In the genomic region with DNA sequence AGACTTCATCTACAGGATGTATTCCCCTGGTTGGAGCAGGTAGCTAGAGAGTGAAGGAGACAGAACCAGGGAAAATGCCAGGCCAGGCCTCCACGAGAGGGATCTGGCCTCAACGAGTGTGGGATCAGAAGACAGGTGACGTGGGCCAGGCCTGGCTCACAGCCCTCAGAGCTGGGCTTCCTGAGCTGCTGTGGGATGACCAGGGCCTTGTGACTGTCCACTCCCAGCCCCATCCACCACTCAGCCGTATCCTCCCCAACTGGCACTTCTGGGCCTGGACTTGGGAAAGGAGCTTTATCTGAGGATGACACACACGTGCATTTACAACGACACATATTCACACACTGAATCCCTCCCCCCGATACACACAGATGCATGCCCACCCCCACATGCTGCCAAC, we compare ENCODE assay signal across 26 cellular contexts.
DNase-seq lines count a peak whose midpoint lies in the region; ATAC-seq and TF ChIP-seq lines count a peak whose summit lies in the region.
"Had no signal": no experiment of that assay in that cellular context is flagged by ENCODE, and none has a peak within 500 bp of the region (broad histone marks: within the 10 kb centered on the region; RNA-seq: fewer than 3 reads in every experiment).

No MANE protein-coding gene starts in this region.

- H3K27me3 ChIP-seq in left ventricle myocardium inferior (ENCODE audit: low read depth) (no peaks in the 10 kb centered on the region), uterus (no peaks in the 10 kb centered on the region), SJCRH30 (no peaks in the 10 kb centered on the region)
- H3K27me3 ChIP-seq: upper lobe of right lung had no signal

- intact Hi-C loops in Right ventricle myocardium inferior (cut with DNase I) (no loop called here), cardiac septum (cut with DNase I) (no loop called here), left ventricle myocardium inferior (cut with micrococcal nuclease) (no loop called here), uterus (cut with DNase I; ENCODE audit: low total_unique reads) (no loop called here), lower leg skin (cut with DNase I; ENCODE audit: low total_unique reads) (no loop called here)

- H3K27ac Mint-ChIP-seq in neural crest cell (ENCODE audit: unreplicated experiment) = peak overlapping the region; percentile 32
- H3K27ac Mint-ChIP-seq: activated B cell treated with CpG ODN at 0.5 μM for 24 hours; activated naive CD8-positive, alpha-beta T cell; activated T-helper 17 cell treated with anti-CD3 and anti-CD28 coated beads, Interleukin-2, amount 50 U/mL, for 72 hours; nephron progenitor cell had no signal

- WGBS in lower leg skin, 2 donors = 83 to 88% methylated on average over 7 of the region's 7 CpGs

- no peaks in the 10 kb centered on the region for H3K9me3 Mint-ChIP-seq in neural crest cell
- H3K9me3 Mint-ChIP-seq: activated B cell treated with CpG ODN at 0.5 μM for 24 hours; activated T-helper 17 cell treated with anti-CD3 and anti-CD28 coated beads, Interleukin-2, amount 50 U/mL, for 72 hours; nephron progenitor cell had no signal

- TF ChIP-seq CTCF in left ventricle myocardium inferior (IDR thresholded peaks at IDR 0.05; ENCODE audit: borderline replicate concordance) = no peak
- no peak for TF ChIP-seq CTCF in neural crest cell (conservative IDR thresholded peaks at IDR 0.05)
- no peak for TF ChIP-seq CTCF in uterus (IDR thresholded peaks at IDR 0.05)
- no peak for TF ChIP-seq CTCF in lower leg skin (IDR thresholded peaks at IDR 0.05)

- DNase-seq in Right ventricle myocardium inferior (ENCODE audit: missing footprints) (no peak), cardiac septum (ENCODE audit: low spot score) (no peak), left ventricle myocardium inferior (peak; percentile 36), neural crest cell (ENCODE audit: low read depth, low spot score) (no peak), uterus (peak in 1 of 2 donors; percentile 61), SJCRH30 (no peak), lower leg skin (ENCODE audit: low spot score in 2 of 2) (no peak), NCI-H2081 (lab: John Stamatoyannopoulos, UW) (no peak)
- DNase-seq: 8988T; activated B cell treated with CpG ODN at 0.5 μM for 24 hours; aorta; central memory CD4-positive, alpha-beta T cell; dermis blood vessel endothelial cell; DMS53; GDM1; H7; midbrain; NCI-H1694 treated with DMSO at 0.1 percent for 48 hours; NCI-H2227 treated with DMSO at 0.1 percent for 48 hours; NCI-H82; nephron progenitor cell; posterior cingulate gyrus; upper lobe of right lung had no signal

- H3K4me3 Mint-ChIP-seq in neural crest cell = no peak overlapping the region
- H3K4me3 Mint-ChIP-seq: activated B cell treated with CpG ODN at 0.5 μM for 24 hours; activated naive CD8-positive, alpha-beta T cell; activated T-helper 17 cell treated with anti-CD3 and anti-CD28 coated beads, Interleukin-2, amount 50 U/mL, for 72 hours; nephron progenitor cell had no signal

- peaks cover 66% of the 10 kb centered on the region for H3K4me1 Mint-ChIP-seq in neural crest cell

- H3K27ac ChIP-seq in left ventricle myocardium inferior (replicated peaks) = peak overlapping the region; percentile 66
- peak overlapping the region; percentile 1 to 98 for H3K27ac ChIP-seq in uterus
- H3K27ac ChIP-seq in SJCRH30 = no peak overlapping the region
- H3K27ac ChIP-seq: upper lobe of right lung had no signal

- H3K4me1 ChIP-seq in left ventricle myocardium inferior = peaks cover 71% of the 10 kb centered on the region
- H3K4me1 ChIP-seq in uterus = peaks cover 0 to 14% of the 10 kb centered on the region in 2 donors
- peaks cover 9% of the 10 kb centered on the region for H3K4me1 ChIP-seq in SJCRH30

- TF ChIP-seq POLR2A in uterus (IDR thresholded peaks at IDR 0.05) = no peak
- no peak for TF ChIP-seq POLR2A in lower leg skin (IDR thresholded peaks at IDR 0.05)

- peak; percentile 29 for ATAC-seq in Right ventricle myocardium inferior
- ATAC-seq: activated T-helper 17 cell treated with anti-CD3 and anti-CD28 coated beads, Interleukin-2, amount 50 U/mL, for 72 hours; left lobe of liver; upper lobe of right lung had no signal

- H3K36me3 ChIP-seq in left ventricle myocardium inferior = peaks cover 8% of the 10 kb centered on the region
- H3K36me3 ChIP-seq in uterus = no peaks in the 10 kb centered on the region
- H3K36me3 ChIP-seq in SJCRH30 = no peaks in the 10 kb centered on the region
- H3K36me3 ChIP-seq: upper lobe of right lung had no signal

- H3K27me3 Mint-ChIP-seq in neural crest cell (ENCODE audit: low read depth) = no peaks in the 10 kb centered on the region

- H3K36me3 Mint-ChIP-seq in neural crest cell (ENCODE audit: low read depth) = peaks cover 3% of the 10 kb centered on the region

- no peaks in the 10 kb centered on the region for H3K9me3 ChIP-seq in left ventricle myocardium inferior (replicated peaks)
- H3K9me3 ChIP-seq in uterus = no peaks in the 10 kb centered on the region
- no peaks in the 10 kb centered on the region for H3K9me3 ChIP-seq in SJCRH30 (replicated peaks)
- H3K9me3 ChIP-seq: upper lobe of right lung had no signal

- H3K4me3 ChIP-seq in left ventricle myocardium inferior = no peak overlapping the region
- no peak overlapping the region for H3K4me3 ChIP-seq in uterus
- H3K4me3 ChIP-seq in SJCRH30 = no peak overlapping the region
- no peak overlapping the region for H3K4me3 ChIP-seq in lower leg skin (ENCODE audit: low read depth, poor library complexity, severe bottlenecking)
- H3K4me3 ChIP-seq: upper lobe of right lung had no signal
